Comparison of ENCODE assay signal across 1 cellular context in the genomic region with DNA sequence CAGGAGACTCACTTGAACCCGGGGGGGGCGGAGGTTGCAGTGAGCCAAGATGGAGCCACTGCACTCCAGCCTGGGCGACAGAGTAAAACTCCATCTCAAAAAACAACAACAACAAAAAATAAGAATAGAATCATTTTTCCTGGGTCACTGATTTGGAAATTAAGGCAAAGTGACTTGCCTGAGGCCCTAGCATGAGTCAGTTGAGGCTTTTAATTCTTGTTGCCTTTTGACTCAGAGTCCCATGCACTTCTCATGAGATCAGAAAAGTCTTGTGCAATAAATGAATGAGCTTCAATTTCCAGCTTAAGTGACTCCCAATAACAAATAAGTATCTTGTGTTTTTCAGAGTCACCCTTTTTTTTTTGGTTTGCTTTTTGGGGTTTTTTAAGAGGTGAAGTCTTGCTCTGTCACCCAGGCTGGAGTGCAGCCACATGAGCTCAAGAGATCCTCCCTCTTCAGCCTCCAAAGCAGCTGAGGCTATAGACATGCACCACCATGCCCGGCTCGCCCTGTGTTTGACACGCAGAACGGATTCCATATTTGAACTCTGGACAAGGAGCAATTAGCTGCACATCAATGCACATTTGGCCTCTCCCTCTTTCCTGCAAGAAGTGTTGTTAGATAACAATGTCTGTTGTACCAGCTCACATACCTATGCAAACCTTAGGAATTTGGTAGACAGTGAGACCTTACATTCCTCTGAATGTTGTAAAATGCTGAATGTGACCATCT.
TF ChIP-seq lines count a peak whose summit lies in the region.

No MANE protein-coding gene starts in this region.

TF ChIP-seq in IMR-90, 13 proteins besides CTCF, POLR2A, EP300 and RAD21 (continued from another document):
- TF ChIP-seq NFE2L2 (IDR thresholded peaks at IDR 0.05; ENCODE audit: low read depth, low read length) = peak; percentile 20; the same call in 1 of the 2 replicates
